ENCODE assay signal across 8 cellular contexts in genomic region chr4:183407128-183407585, GRCh38. TPM values are rescaled to one million over a fixed set of nuclear protein-coding genes. Genes with fewer than 3 reads are reported as not detected.
A peak's percentile ranks its signal among the peaks of the same experiment; 100 is the strongest.
DNase-seq lines count a peak whose midpoint lies in the region; ATAC-seq and TF ChIP-seq lines count a peak whose summit lies in the region.

No MANE protein-coding gene starts in this region.

- CTCF ChIA-PET in A673 (lab: Charles Lee) (interaction anchor here (0.6 to 1.2 kb wide), 4 partner anchors 16 to 135 kb away, joined by 3 to 6 read pairs (median 3); no protein-coding TSS in a partner anchor), mammary epithelial cell (lab: Charles Lee; ENCODE audit: low non-redundant PET) (interaction anchor here (0.5 to 0.8 kb wide), 3 partner anchors 17 to 137 kb away, joined by 3 to 6 read pairs (median 3); no protein-coding TSS in a partner anchor)

- H3K9ac ChIP-seq in mammary epithelial cell (ENCODE audit: insufficient read depth, low read length): peak overlapping the region; percentile 41

- no peaks in the 10 kb centered on the region for H3K79me2 ChIP-seq in mammary epithelial cell (ENCODE audit: insufficient read depth, low read length)

- peak; percentile 94 for ATAC-seq in GM18858 (IDR thresholded peaks at IDR 0.05; ENCODE audit: unreplicated experiment)
- peak; percentile 87 for ATAC-seq in HG03066 (IDR thresholded peaks at IDR 0.05; ENCODE audit: low read depth, unreplicated experiment)

- 3% methylated on average over 11 of the region's 32 CpGs for WGBS in mammary epithelial cell (ENCODE audit: low coverage, missing lambda C conversion rate)

- H3K36me3 ChIP-seq in A673 (ENCODE audit: insufficient read depth, low read length, poor library complexity, severe bottlenecking) (no peaks in the 10 kb centered on the region), WERI-Rb-1 (no peaks in the 10 kb centered on the region), mammary epithelial cell (ENCODE audit: insufficient read depth, low read length) (no peaks in the 10 kb centered on the region)

- H3K9me3 ChIP-seq in A673 (ENCODE audit: low read depth, low read length, poor library complexity, severe bottlenecking): no peaks in the 10 kb centered on the region
- no peaks in the 10 kb centered on the region for H3K9me3 ChIP-seq in WERI-Rb-1 (ENCODE audit: severe bottlenecking)
- H3K9me3 ChIP-seq in mammary epithelial cell (replicated peaks; ENCODE audit: insufficient read depth, low read length): no peaks in the 10 kb centered on the region

- TF ChIP-seq CTCF in A673 (conservative IDR thresholded peaks at IDR 0.05; ENCODE audit: low read depth, low read length): peak; percentile 96
- TF ChIP-seq CTCF in WERI-Rb-1 (IDR thresholded peaks at IDR 0.05; ENCODE audit: low read depth, low read length): peak; percentile 94
- TF ChIP-seq CTCF in mammary epithelial cell (conservative IDR thresholded peaks at IDR 0.05 in 1 of 2, IDR thresholded peaks at IDR 0.05 in 1 of 2; ENCODE audit: extremely low read depth in 1 of 2, insufficient read depth in 1 of 2, low read depth in 1 of 2, low read length in 2 of 2): peak; percentile 64 to 94

- H3K27me3 ChIP-seq in A673 (replicated peaks; ENCODE audit: insufficient read depth, low read depth, low read length, poor library complexity): no peaks in the 10 kb centered on the region
- H3K27me3 ChIP-seq in WERI-Rb-1 (ENCODE audit: insufficient read depth, low read depth, severe bottlenecking): no peaks in the 10 kb centered on the region
- no peaks in the 10 kb centered on the region for H3K27me3 ChIP-seq in mammary epithelial cell (ENCODE audit: insufficient read depth, low read length)

- H3K4me1 ChIP-seq in A673 (ENCODE audit: insufficient read depth, low read length, poor library complexity, severe bottlenecking) (peaks cover 27% of the 10 kb centered on the region), mammary epithelial cell (ENCODE audit: insufficient read depth, low read length) (no peaks in the 10 kb centered on the region)

- DNase-seq in A673 (ENCODE audit: low spot score) (peak; percentile 93), NCI-H2171 treated with DMSO at 0.1 percent for 48 hours (lab: John Stamatoyannopoulos, UW) (peak; percentile 63), WERI-Rb-1 (peak; percentile 94), mammary epithelial cell (peak; percentile 63), inferior parietal cortex (ENCODE audit: extremely low spot score) (peak; percentile 92)
- peak; percentile 89 for DNase-seq in stimulated activated CD4-positive, alpha-beta T cell treated with anti-CD3 and anti-CD28 coated beads, Interleukin-12 subunit alpha, Interleukin-12 subunit beta, amount 100 ng/mL, for 4 hours

- H3K27ac ChIP-seq in A673 (ENCODE audit: low read depth, low read length, poor library complexity, severe bottlenecking) (peak overlapping the region; percentile 81), WERI-Rb-1 (peak overlapping the region; percentile 88), mammary epithelial cell (ENCODE audit: insufficient read depth, low read depth, low read length) (no peak overlapping the region)

- intact Hi-C loops in A673 (cut with micrococcal nuclease; ENCODE audit: unreplicated experiment): loop anchor here (1.0 to 5.0 kb wide), 2 partner anchors 145 to 470 kb away; no protein-coding TSS in a partner anchor
- intact Hi-C loops in mammary epithelial cell (cut with micrococcal nuclease): loop anchor here (1.0 to 2.0 kb wide), 4 partner anchors 38 to 468 kb away; partner anchors contain the start of gene CDKN2AIP

- peak overlapping the region; percentile 92 for H2AFZ ChIP-seq in mammary epithelial cell (ENCODE audit: low read depth, low read length)

- H3K4me2 ChIP-seq in mammary epithelial cell (ENCODE audit: insufficient read depth, low read depth, low read length): peak overlapping the region; percentile 81

- no peaks in the 10 kb centered on the region for H4K20me1 ChIP-seq in mammary epithelial cell (ENCODE audit: insufficient read depth, low read length)

- H3K4me3 ChIP-seq in A673 (ENCODE audit: low read depth, low read length, poor library complexity, severe bottlenecking) (peak overlapping the region; percentile 54), WERI-Rb-1 (ENCODE audit: low read depth, low read length) (peak overlapping the region; percentile 62), mammary epithelial cell (replicated peaks in 1 of 3; ENCODE audit: insufficient read depth in 1 of 3, low read depth in 2 of 3, low read length in 3 of 3) (peak overlapping the region; percentile 44 to 54 (median 47))

- dilution Hi-C loops in mammary epithelial cell (cut with HindIII; ENCODE audit: low sequenced_read_pairs): no loop called here

- BruUV-seq in A673 (replicated peaks; lab: Mats Ljungman, UMichigan) (no TSS peak), mammary epithelial cell (replicated peaks; lab: Mats Ljungman, UMichigan) (no TSS peak)

- POLR2A ChIA-PET in A673 (lab: Charles Lee; ENCODE audit: low non-redundant PET): interaction anchor here (0.7 kb wide), 1 partner anchor 376 kb away, joined by 3 read pairs; no protein-coding TSS in a partner anchor

- in situ Hi-C loops in mammary epithelial cell (cut with MboI; ENCODE audit: low sequenced_read_pairs in 2 of 2): loop anchor here in 1 of 2 donors (25.0 kb wide), 1 partner anchor 345 kb away; no protein-coding TSS in a partner anchor

RNA-seq across cellular contexts. Expression of gene CDKN2AIP, which starts 37.3 kb away (rescaled TPM):
- total RNA-seq in A673 (2021): 20.6 and 21.9 TPM in 2 replicates
- total RNA-seq in mammary epithelial cell: 10 to 100 TPM; 12.7 to 14.3 TPM
- polyA plus RNA-seq in mammary epithelial cell: 9.9 TPM
- polyA minus RNA-seq in mammary epithelial cell: not detected
